Comparison of ENCODE assay signal across 7 cellular contexts in the genomic region with DNA sequence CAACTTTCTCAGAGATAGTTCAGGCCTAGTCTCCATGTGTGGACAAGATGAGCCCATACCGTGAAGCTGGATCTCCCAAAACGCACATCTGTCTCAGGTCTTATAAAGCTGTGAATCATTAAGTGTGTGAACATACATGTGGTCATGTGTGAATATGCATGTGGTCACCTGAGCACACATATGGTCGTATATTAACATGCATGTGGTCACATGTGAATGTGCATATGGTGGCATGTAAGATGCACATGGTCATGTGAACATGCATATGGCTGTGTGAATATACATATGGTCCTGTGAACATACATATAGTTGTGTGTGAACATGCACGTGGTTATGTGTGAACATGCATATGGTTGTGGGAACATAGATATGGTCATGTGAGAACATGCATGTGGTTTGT.
"Had no signal": no experiment of that assay in that cellular context is flagged by ENCODE, and none has a peak within 500 bp of the region (broad histone marks: within the 10 kb centered on the region; RNA-seq: fewer than 3 reads in every experiment).

No MANE protein-coding gene starts in this region.

- H3K4me3 ChIP-seq: GM23338 had no signal

- H3K27me3 Mint-ChIP-seq: IgD-negative memory B cell had no signal

- ATAC-seq: GM23338 had no signal

- DNase-seq: H9, HCEC 1CT, KBM-7 had no signal

- H3K9me3 Mint-ChIP-seq: GM23338, H9, IgD-negative memory B cell had no signal

- H3K27ac Mint-ChIP-seq: GM23338, IgD-negative memory B cell had no signal

- H3K4me3 Mint-ChIP-seq: GM23338, H9, IgD-negative memory B cell had no signal

- H3K36me3 Mint-ChIP-seq: IgD-negative memory B cell had no signal

- H2AFZ ChIP-seq: GM23338 had no signal

- H3K4me2 ChIP-seq: GM23338 had no signal

- FAIRE-seq: H1, H54 had no signal
